Comparison of ENCODE assay signal across 2 cellular contexts in genomic region chr17:75271233-75271954, GRCh38.
A peak's percentile ranks its signal among the peaks of the same experiment; 100 is the strongest.
TF ChIP-seq lines count a peak whose summit lies in the region.

No MANE protein-coding gene starts in this region.

TF ChIP-seq in HEK293, 187 proteins besides CTCF, POLR2A, EP300 and RAD21 (continued from another document and continues in another):
- TF ChIP-seq PRDM2 (tag by site-specific recombination; IDR thresholded peaks at IDR 0.05; ENCODE audit: borderline replicate concordance) (no peak), ZNF280C (tag by site-specific recombination; IDR thresholded peaks at IDR 0.05) (no peak), ZNF837 (tag by site-specific recombination; IDR thresholded peaks at IDR 0.05) (no peak), ZNF274 (IDR thresholded peaks at IDR 0.05; ENCODE audit: low read length) (no peak), ZNF274 (tag by site-specific recombination; IDR thresholded peaks at IDR 0.05; ENCODE audit: borderline replicate concordance) (no peak), ZNF354C (tag by site-specific recombination; IDR thresholded peaks at IDR 0.05; ENCODE audit: borderline replicate concordance, low read depth) (no peak), SETDB1 (IDR thresholded peaks at IDR 0.05; ENCODE audit: insufficient read length, low read length) (no peak), ZNF514 (tag by site-specific recombination; IDR thresholded peaks at IDR 0.05) (no peak), GFI1B (tag by site-specific recombination; IDR thresholded peaks at IDR 0.05) (no peak), ZNF785 (tag by site-specific recombination; IDR thresholded peaks at IDR 0.05) (0 out of 2 replicates have a peak, but pooled peaks have one; percentile 58), SCRT2 (tag by site-specific recombination; IDR thresholded peaks at IDR 0.05) (no peak), ZNF600 (tag by site-specific recombination; IDR thresholded peaks at IDR 0.05) (peak; percentile 40), ZNF792 (tag by site-specific recombination; IDR thresholded peaks at IDR 0.05) (no peak; the same call in 1 of the 2 replicates), ZNF768 (tag by site-specific recombination; IDR thresholded peaks at IDR 0.05) (no peak), ZNF610 (tag by site-specific recombination; IDR thresholded peaks at IDR 0.05; ENCODE audit: borderline replicate concordance) (0 out of 2 replicates have a peak, but pooled peaks have one; percentile 50)
- TF ChIP-seq, protein P1, sequence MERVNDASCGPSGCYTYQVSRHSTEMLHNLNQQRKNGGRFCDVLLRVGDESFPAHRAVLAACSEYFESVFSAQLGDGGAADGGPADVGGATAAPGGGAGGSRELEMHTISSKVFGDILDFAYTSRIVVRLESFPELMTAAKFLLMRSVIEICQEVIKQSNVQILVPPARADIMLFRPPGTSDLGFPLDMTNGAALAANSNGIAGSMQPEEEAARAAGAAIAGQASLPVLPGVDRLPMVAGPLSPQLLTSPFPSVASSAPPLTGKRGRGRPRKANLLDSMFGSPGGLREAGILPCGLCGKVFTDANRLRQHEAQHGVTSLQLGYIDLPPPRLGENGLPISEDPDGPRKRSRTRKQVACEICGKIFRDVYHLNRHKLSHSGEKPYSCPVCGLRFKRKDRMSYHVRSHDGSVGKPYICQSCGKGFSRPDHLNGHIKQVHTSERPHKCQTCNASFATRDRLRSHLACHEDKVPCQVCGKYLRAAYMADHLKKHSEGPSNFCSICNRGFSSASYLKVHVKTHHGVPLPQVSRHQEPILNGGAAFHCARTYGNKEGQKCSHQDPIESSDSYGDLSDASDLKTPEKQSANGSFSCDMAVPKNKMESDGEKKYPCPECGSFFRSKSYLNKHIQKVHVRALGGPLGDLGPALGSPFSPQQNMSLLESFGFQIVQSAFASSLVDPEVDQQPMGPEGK (tag by site-specific recombination; IDR thresholded peaks at IDR 0.05) = peak; percentile 66

TF ChIP-seq in K562, 482 proteins besides CTCF, POLR2A, EP300 and RAD21 (continued from another document and continues in another):
- no peak for TF ChIP-seq RNF219 (CRISPR knock-in tag; IDR thresholded peaks at IDR 0.05)
- peak; percentile 45; the same call in 1 of the 2 replicates for TF ChIP-seq RREB1 (CRISPR knock-in tag; IDR thresholded peaks at IDR 0.05)
- peak; percentile 52; the same call in 1 of the 2 replicates for TF ChIP-seq MTA1 (IDR thresholded peaks at IDR 0.05; ENCODE audit: borderline replicate concordance)
- peak in 1 of 2 experiments; percentile 17; a peak in 1 of 4 replicates for TF ChIP-seq FOXA3 (CRISPR knock-in tag; conservative IDR thresholded peaks at IDR 0.05 in 1 of 2, IDR thresholded peaks at IDR 0.05 in 1 of 2)
- 0 out of 4 replicates have a peak, but pooled peaks of 1 of the 2 experiments have one; percentile 26 for TF ChIP-seq MLX (CRISPR knock-in tag; conservative IDR thresholded peaks at IDR 0.05)
- peak; percentile 78; the same call in 1 of the 2 replicates for TF ChIP-seq ELF2 (CRISPR knock-in tag; IDR thresholded peaks at IDR 0.05)
- peak; percentile 31; the same call in 1 of the 2 replicates for TF ChIP-seq POLR2AphosphoS5 (IDR thresholded peaks at IDR 0.05; ENCODE audit: control insufficient read depth, insufficient read depth, low read depth, low read length)
- TF ChIP-seq ZNF592 (IDR thresholded peaks at IDR 0.05) = peak; percentile 81
- peak; percentile 74 for TF ChIP-seq RBFOX2 (IDR thresholded peaks at IDR 0.05; ENCODE audit: low read depth, low read length)
- TF ChIP-seq HDAC1 (IDR thresholded peaks at IDR 0.05) = peak in 1 of 2 experiments; percentile 87; a peak in 2 of 4 replicates
- TF ChIP-seq SUPT5H (IDR thresholded peaks at IDR 0.05) = peak; percentile 60
- peak in 1 of 2 experiments; percentile 77; a peak in 3 of 4 replicates for TF ChIP-seq MNT (conservative IDR thresholded peaks at IDR 0.05)
- TF ChIP-seq, protein P2, sequence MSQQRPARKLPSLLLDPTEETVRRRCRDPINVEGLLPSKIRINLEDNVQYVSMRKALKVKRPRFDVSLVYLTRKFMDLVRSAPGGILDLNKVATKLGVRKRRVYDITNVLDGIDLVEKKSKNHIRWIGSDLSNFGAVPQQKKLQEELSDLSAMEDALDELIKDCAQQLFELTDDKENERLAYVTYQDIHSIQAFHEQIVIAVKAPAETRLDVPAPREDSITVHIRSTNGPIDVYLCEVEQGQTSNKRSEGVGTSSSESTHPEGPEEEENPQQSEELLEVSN (IDR thresholded peaks at IDR 0.05; ENCODE audit: borderline replicate concordance in 1 of 2, extremely low read depth in 1 of 2, insufficient read depth in 1 of 2, insufficient read length in 1 of 2, low read depth in 1 of 2, low read length in 1 of 2, poor library complexity in 1 of 2, severe bottlenecking in 1 of 2) = peak; percentile 65 to 75
- TF ChIP-seq NR0B1 (IDR thresholded peaks at IDR 0.05; ENCODE audit: partially characterized antibody) = no peak
- TF ChIP-seq, protein P3, sequence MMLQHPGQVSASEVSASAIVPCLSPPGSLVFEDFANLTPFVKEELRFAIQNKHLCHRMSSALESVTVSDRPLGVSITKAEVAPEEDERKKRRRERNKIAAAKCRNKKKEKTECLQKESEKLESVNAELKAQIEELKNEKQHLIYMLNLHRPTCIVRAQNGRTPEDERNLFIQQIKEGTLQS (IDR thresholded peaks at IDR 0.05) = no peak
- TF ChIP-seq, protein P3 (CRISPR knock-in tag; conservative IDR thresholded peaks at IDR 0.05) = 0 out of 2 replicates have a peak, but pooled peaks have one; percentile 43
- peak; percentile 88 for TF ChIP-seq CTCFL (IDR thresholded peaks at IDR 0.05; ENCODE audit: borderline replicate concordance, insufficient read depth, low read depth, low read length, poor library complexity, severe bottlenecking)
- TF ChIP-seq ELF4 (CRISPR knock-in tag; IDR thresholded peaks at IDR 0.05) = peak; percentile 60; the same call in 1 of the 2 replicates
